ENCODE assay signal across 8 cellular contexts in genomic region chr2:131682945-131683330, GRCh38.
DNase-seq lines count a peak whose midpoint lies in the region; ATAC-seq, FAIRE-seq and TF ChIP-seq lines count a peak whose summit lies in the region.
"Not testable (repeated sequence)": the region's sequence is repeated elsewhere in the genome, so short reads cannot be mapped to it uniquely, and the experiment has no call there.

No MANE protein-coding gene starts in this region.

- H3K4me1 ChIP-seq in GM23248 (ENCODE audit: insufficient read depth) (peaks cover 40% of the 10 kb centered on the region), astrocyte (ENCODE audit: insufficient read depth, low read length) (peaks cover 26% of the 10 kb centered on the region), tibial artery (peaks cover 0 to 15% (median 6%) of the 10 kb centered on the region in 4 donors)

- not testable (repeated sequence) for H3K9me3 Mint-ChIP-seq in astrocyte (ENCODE audit: unreplicated experiment); glutamatergic neuron (ENCODE audit: unreplicated experiment); natural killer cell

- peak; percentile 10 for TF ChIP-seq CTCF in GM06990 (IDR thresholded peaks at IDR 0.05; ENCODE audit: insufficient read depth, low read length, poor library complexity, severe bottlenecking)
- TF ChIP-seq CTCF in HL-60 (IDR thresholded peaks at IDR 0.05; ENCODE audit: insufficient read depth, low read length); astrocyte (IDR thresholded peaks at IDR 0.05; ENCODE audit: insufficient read depth, low read depth, low read length); glutamatergic neuron (IDR thresholded peaks at IDR 0.05; ENCODE audit: partially characterized antibody, unreplicated experiment); natural killer cell (IDR thresholded peaks at IDR 0.05); tibial artery (IDR thresholded peaks at IDR 0.05): not testable (repeated sequence)

- whole genome bisulfite sequencing in GM23248 (ENCODE audit: low coverage in 1 of 2, low lambda C conversion rate in 2 of 2, missing lambda C conversion rate in 2 of 2), 2 experiments = 7 to 12% methylated on average over 9 of the region's 9 CpGs

- in situ Hi-C loops in GM23248 (cut with MboI) = not testable (repeated sequence)

- not testable (repeated sequence) for H3K27me3 ChIP-seq in GM06990 (replicated peaks; ENCODE audit: control insufficient read depth, insufficient read depth, low read length); GM23248 (replicated peaks; ENCODE audit: insufficient read depth); HL-60 (ENCODE audit: insufficient read depth, poor library complexity, severe bottlenecking); astrocyte (ENCODE audit: insufficient read depth, low read length); tibial artery

- not testable (repeated sequence) for H3K36me3 Mint-ChIP-seq in astrocyte (ENCODE audit: low read depth, unreplicated experiment); glutamatergic neuron (ENCODE audit: unreplicated experiment); natural killer cell

- H3K4me1 Mint-ChIP-seq in astrocyte (ENCODE audit: low read depth, unreplicated experiment) (peaks cover 33% of the 10 kb centered on the region), natural killer cell (peaks cover 35 to 41% of the 10 kb centered on the region in 2 donors)
- H3K4me1 Mint-ChIP-seq in glutamatergic neuron (ENCODE audit: low read depth, unreplicated experiment) = not testable (repeated sequence)

- H3K27me3 Mint-ChIP-seq in astrocyte (ENCODE audit: low read depth, unreplicated experiment); glutamatergic neuron (ENCODE audit: unreplicated experiment); natural killer cell (ENCODE audit: low read depth in 2 of 2): not testable (repeated sequence)

- H3K9me2 ChIP-seq in GM23248 (ENCODE audit: insufficient read depth) = not testable (repeated sequence)

- not testable (repeated sequence) for FAIRE-seq in astrocyte (lab: Jason Lieb, UNC)

- H4K20me1 ChIP-seq in GM23248 (ENCODE audit: insufficient read depth); astrocyte (ENCODE audit: insufficient read depth, low read length): not testable (repeated sequence)

- H3K36me3 ChIP-seq in GM06990 (ENCODE audit: control insufficient read depth, insufficient read depth, low read length); GM23248 (ENCODE audit: low read depth); astrocyte (ENCODE audit: insufficient read depth, low read length); tibial artery: not testable (repeated sequence)

- ATAC-seq in natural killer cell = peak; percentile 23 to 51 (median 39)

- H3K27ac ChIP-seq in GM23248 (peak overlapping the region; percentile 75), HL-60 (replicated peaks) (peak overlapping the region; percentile 44; the same call in 1 of the 2 replicates), astrocyte (ENCODE audit: low read depth, low read length) (peak overlapping the region; percentile 99), tibial artery (peak overlapping the region; percentile 80 to 88)

- peak overlapping the region; percentile 76 for H3K4me2 ChIP-seq in GM23248 (ENCODE audit: unreplicated experiment)
- peak overlapping the region; percentile 97 for H3K4me2 ChIP-seq in astrocyte (ENCODE audit: low read length)

- intact Hi-C loops in natural killer cell (cut with micrococcal nuclease); tibial artery (cut with DNase I; ENCODE audit: low total_unique reads): not testable (repeated sequence)

- H3K4me3 Mint-ChIP-seq in astrocyte (ENCODE audit: unreplicated experiment) (peak overlapping the region; percentile 84), glutamatergic neuron (ENCODE audit: unreplicated experiment) (peak overlapping the region; percentile 92), natural killer cell (peak overlapping the region; percentile 70)

- peaks cover 40% of the 10 kb centered on the region for H3F3A ChIP-seq in GM23248 (ENCODE audit: insufficient read depth)

- H3K79me2 ChIP-seq in GM23248 (ENCODE audit: insufficient read depth) (peaks cover 29% of the 10 kb centered on the region), astrocyte (ENCODE audit: insufficient read depth, low read length) (peaks cover 62% of the 10 kb centered on the region)

- H3K9me3 ChIP-seq in GM23248 (ENCODE audit: low read depth); astrocyte (ENCODE audit: insufficient read depth, low read depth, low read length); tibial artery: not testable (repeated sequence)

- H2AFZ ChIP-seq in GM23248 = peak overlapping the region; percentile 84
- not testable (repeated sequence) for H2AFZ ChIP-seq in astrocyte (ENCODE audit: low read depth, low read length)

- H3K27ac Mint-ChIP-seq in astrocyte (ENCODE audit: unreplicated experiment) (peak overlapping the region; percentile 99), natural killer cell (peak overlapping the region in 1 of 2 donors; percentile 71)
- not testable (repeated sequence) for H3K27ac Mint-ChIP-seq in glutamatergic neuron (ENCODE audit: unreplicated experiment)

- H3K9ac ChIP-seq in GM23248 (peak overlapping the region; percentile 88), astrocyte (ENCODE audit: low read length) (peak overlapping the region; percentile 97)

- not testable (repeated sequence) for DNase-seq in GM06990 (ENCODE audit: extremely low read depth, insufficient read length); astrocyte (ENCODE audit: low read depth); natural killer cell
- DNase-seq in GM23248 = peak; percentile 60
- DNase-seq in HL-60 (ENCODE audit: low read depth in 1 of 2, low spot score in 1 of 2) = peak in 1 of 2 experiments; percentile 25
- DNase-seq in SIG-M5 treated with dmso at 0.1 percent for 504 hours (lab: John Stamatoyannopoulos, UW; ENCODE audit: unreplicated experiment) = peak; percentile 26
- peak; percentile 35 for DNase-seq in glutamatergic neuron
- DNase-seq in tibial artery = peak; percentile 38 to 68

- peak overlapping the region; percentile 77 for H3K4me3 ChIP-seq in GM06990 (replicated peaks; ENCODE audit: low read depth, low read length)
- H3K4me3 ChIP-seq in GM23248 = peak overlapping the region; percentile 86
- peak overlapping the region; percentile 90 for H3K4me3 ChIP-seq in HL-60 (replicated peaks; ENCODE audit: insufficient read depth, low read length)
- H3K4me3 ChIP-seq in astrocyte (ENCODE audit: insufficient read depth, low read depth, low read length) = peak overlapping the region; percentile 86
- peak overlapping the region; percentile 63 to 68 for H3K4me3 ChIP-seq in tibial artery

Comparison
In these comparisons a context has a peak if more than half of its experiments do, and no peak if none do; other contexts are left out.
1. H3K27ac ChIP-seq: peak in every context shown above with its lines; median percentile 99 in astrocyte; 84 in tibial artery; 75 in GM23248; 44 in HL-60.